In genomic region chr11:3995949-3996554, GRCh38 we compare ENCODE assay signal across 15 cellular contexts.
A peak's percentile ranks its signal among the peaks of the same experiment; 100 is the strongest.
DNase-seq lines count a peak whose midpoint lies in the region; ATAC-seq and TF ChIP-seq lines count a peak whose summit lies in the region.
"Had no signal": no experiment of that assay in that cellular context is flagged by ENCODE, and none has a peak within 500 bp of the region (broad histone marks: within the 10 kb centered on the region; RNA-seq: fewer than 3 reads in every experiment).

No MANE protein-coding gene starts in this region.

- H3K4me2 ChIP-seq in Loucy (ENCODE audit: low read depth, low read length, poor library complexity, severe bottlenecking) (peak overlapping the region; percentile 64), mammary epithelial cell (ENCODE audit: insufficient read depth, low read depth, low read length) (no peak overlapping the region)
- H3K4me2 ChIP-seq: PC-9 had no signal

- no peak for ATAC-seq in GM21619 (IDR thresholded peaks at IDR 0.05; ENCODE audit: unreplicated experiment)

- peaks cover 6% of the 10 kb centered on the region for H4K20me1 ChIP-seq in Loucy (ENCODE audit: insufficient read depth, low read length, poor library complexity, severe bottlenecking)
- no peaks in the 10 kb centered on the region for H4K20me1 ChIP-seq in mammary epithelial cell (ENCODE audit: insufficient read depth, low read length)

- BruUV-seq in mammary epithelial cell (replicated peaks; lab: Mats Ljungman, UMichigan): no TSS peak

- H3K4me3 ChIP-seq in CD8-positive, alpha-beta memory T cell (ENCODE audit: low read length): no peak overlapping the region
- H3K4me3 ChIP-seq in Loucy (ENCODE audit: low read length, poor library complexity, severe bottlenecking): peak overlapping the region; percentile 38
- H3K4me3 ChIP-seq in cardiac fibroblast (replicated peaks in 1 of 2; ENCODE audit: low read depth in 2 of 2, low read length in 2 of 2): no peak overlapping the region
- no peak overlapping the region for H3K4me3 ChIP-seq in mammary epithelial cell (replicated peaks in 1 of 3; ENCODE audit: insufficient read depth in 1 of 3, low read depth in 2 of 3, low read length in 3 of 3)
- H3K4me3 ChIP-seq: PC-9 had no signal

- no peak for TF ChIP-seq CTCF in Loucy (conservative IDR thresholded peaks at IDR 0.05; ENCODE audit: low read length)
- TF ChIP-seq CTCF in cardiac fibroblast (IDR thresholded peaks at IDR 0.05; ENCODE audit: low read depth, low read length): no peak
- TF ChIP-seq CTCF in mammary epithelial cell (conservative IDR thresholded peaks at IDR 0.05 in 1 of 2, IDR thresholded peaks at IDR 0.05 in 1 of 2; ENCODE audit: extremely low read depth in 1 of 2, insufficient read depth in 1 of 2, low read depth in 1 of 2, low read length in 2 of 2): no peak

- H3K4me1 Mint-ChIP-seq in CD8-positive, alpha-beta memory T cell: peaks cover 47 to 71% (median 69%) of the 10 kb centered on the region in 3 donors
- H3K4me1 Mint-ChIP-seq: endodermal cell had no signal

- H3K4me3 Mint-ChIP-seq in CD8-positive, alpha-beta memory T cell: no peak overlapping the region
- H3K4me3 Mint-ChIP-seq: activated T-cell treated with anti-CD3 and anti-CD28 coated beads, Interleukin-2, amount 50 U/mL, for 24 hours; endodermal cell had no signal

- H3K9me3 Mint-ChIP-seq in CD8-positive, alpha-beta memory T cell: peaks cover 6 to 11% (median 9%) of the 10 kb centered on the region in 5 donors

- CTCF ChIA-PET in CD8-positive, alpha-beta memory T cell (lab: Charles Lee): interaction anchor here (1.0 to 1.6 kb wide), 2 partner anchors 11 to 141 kb away, joined by 5 read pairs; partner anchors contain the start of gene STIM1
- CTCF ChIA-PET in mammary epithelial cell (lab: Charles Lee; ENCODE audit: low non-redundant PET): no interaction called here

- H2AFZ ChIP-seq in Loucy (ENCODE audit: low read length) (no peak overlapping the region), mammary epithelial cell (ENCODE audit: low read depth, low read length) (no peak overlapping the region)
- H2AFZ ChIP-seq: PC-9 had no signal

- no peak overlapping the region for H3K27ac ChIP-seq in CD8-positive, alpha-beta memory T cell (ENCODE audit: low read depth, low read length)
- no peak overlapping the region for H3K27ac ChIP-seq in mammary epithelial cell (ENCODE audit: insufficient read depth, low read depth, low read length)
- H3K27ac ChIP-seq: neutrophil, PC-9 had no signal

- peak overlapping the region; percentile 21 for H3K9ac ChIP-seq in Loucy (ENCODE audit: low read depth, low read length, poor library complexity, severe bottlenecking)
- no peak overlapping the region for H3K9ac ChIP-seq in mammary epithelial cell (ENCODE audit: insufficient read depth, low read length)

- no peak for DNase-seq in CD8-positive, alpha-beta memory T cell
- DNase-seq in cardiac fibroblast (ENCODE audit: low read depth in 2 of 2): peak; percentile 31 to 84
- DNase-seq in myocyte (ENCODE audit: low read depth): peak; percentile 33
- no peak for DNase-seq in DMS114 treated with DMSO at 0.1 percent for 48 hours (lab: John Stamatoyannopoulos, UW; ENCODE audit: unreplicated experiment)
- no peak for DNase-seq in OCI-M2 (lab: John Stamatoyannopoulos, UW; ENCODE audit: unreplicated experiment)
- DNase-seq in mammary epithelial cell: no peak
- DNase-seq: activated T-cell treated with anti-CD3 and anti-CD28 coated beads, Interleukin-2, amount 50 U/mL, for 24 hours; anterior cingulate cortex; Caco-2; endodermal cell; MM.1S had no signal

- no peaks in the 10 kb centered on the region for H3K27me3 ChIP-seq in CD8-positive, alpha-beta memory T cell (ENCODE audit: insufficient read depth, low read length, poor library complexity, severe bottlenecking)
- no peaks in the 10 kb centered on the region for H3K27me3 ChIP-seq in Loucy (ENCODE audit: insufficient read depth, low read length, poor library complexity, severe bottlenecking)
- no peaks in the 10 kb centered on the region for H3K27me3 ChIP-seq in mammary epithelial cell (ENCODE audit: insufficient read depth, low read length)
- H3K27me3 ChIP-seq: neutrophil had no signal

- in situ Hi-C loops in mammary epithelial cell (cut with MboI; ENCODE audit: low sequenced_read_pairs in 2 of 2): no loop called here

- WGBS in mammary epithelial cell (ENCODE audit: low coverage, missing lambda C conversion rate): 73% methylated on average over 4 of the region's 4 CpGs

- POLR2A ChIA-PET in CD8-positive, alpha-beta memory T cell (lab: Charles Lee): interaction anchor here (0.6 to 0.7 kb wide), 2 partner anchors 20 to 123 kb away, joined by 3 to 5 read pairs; no protein-coding TSS in a partner anchor

- H3K36me3 ChIP-seq in CD8-positive, alpha-beta memory T cell (ENCODE audit: insufficient read depth, low read length): no peaks in the 10 kb centered on the region
- H3K36me3 ChIP-seq in Loucy (ENCODE audit: insufficient read depth, low read length) (no peaks in the 10 kb centered on the region; the same call in 1 of the 2 replicates), mammary epithelial cell (ENCODE audit: insufficient read depth, low read length) (no peaks in the 10 kb centered on the region)
- H3K36me3 ChIP-seq: neutrophil had no signal

- no peaks in the 10 kb centered on the region for H3K9me3 ChIP-seq in CD8-positive, alpha-beta memory T cell (ENCODE audit: low read length)
- H3K9me3 ChIP-seq in Loucy (ENCODE audit: insufficient read depth, low read depth, low read length) (peaks cover 15% of the 10 kb centered on the region; the same call in 1 of the 2 replicates), mammary epithelial cell (replicated peaks; ENCODE audit: insufficient read depth, low read length) (peaks cover 11% of the 10 kb centered on the region)
- H3K9me3 ChIP-seq: neutrophil had no signal

- intact Hi-C loops in mammary epithelial cell (cut with micrococcal nuclease): no loop called here

- H3K79me2 ChIP-seq in Loucy (ENCODE audit: insufficient read depth, low read length) (peaks cover 76% of the 10 kb centered on the region), mammary epithelial cell (ENCODE audit: insufficient read depth, low read length) (peaks cover 42% of the 10 kb centered on the region)

- H3K9me2 ChIP-seq in Loucy (replicated peaks; ENCODE audit: low read depth, low read length): no peaks in the 10 kb centered on the region

- H3F3A ChIP-seq in Loucy (ENCODE audit: low read depth): no peaks in the 10 kb centered on the region

- peak overlapping the region in 5 of 8 donors; percentile 5 to 94 (median 57) for H3K27ac Mint-ChIP-seq in CD8-positive, alpha-beta memory T cell
- H3K27ac Mint-ChIP-seq: activated T-cell treated with anti-CD3 and anti-CD28 coated beads, Interleukin-2, amount 50 U/mL, for 24 hours; endodermal cell had no signal

- no peaks in the 10 kb centered on the region for H3K27me3 Mint-ChIP-seq in CD8-positive, alpha-beta memory T cell
- H3K27me3 Mint-ChIP-seq: activated T-cell treated with anti-CD3 and anti-CD28 coated beads, Interleukin-2, amount 50 U/mL, for 24 hours had no signal

- H3K36me3 Mint-ChIP-seq in CD8-positive, alpha-beta memory T cell: peaks cover 12 to 23% (median 22%) of the 10 kb centered on the region in 3 donors

- H3K4me1 ChIP-seq in CD8-positive, alpha-beta memory T cell (ENCODE audit: insufficient read depth, low read length): peaks cover 27% of the 10 kb centered on the region
- H3K4me1 ChIP-seq in Loucy (ENCODE audit: insufficient read depth, low read length, poor library complexity, severe bottlenecking) (peaks cover 20% of the 10 kb centered on the region), mammary epithelial cell (ENCODE audit: insufficient read depth, low read length) (no peaks in the 10 kb centered on the region)
- H3K4me1 ChIP-seq: Caco-2 had no signal

- dilution Hi-C loops in mammary epithelial cell (cut with HindIII; ENCODE audit: low sequenced_read_pairs): no loop called here

Comparison
In these comparisons a context has a peak if more than half of its experiments do, and no peak if none do; other contexts are left out.
1. DNase-seq: peak in cardiac fibroblast (2 of 2) and myocyte (single experiment); none in CD8-positive, alpha-beta memory T cell (0 of 5), DMS114 treated with DMSO at 0.1 percent for 48 hours (single experiment), OCI-M2 (single experiment) and mammary epithelial cell (single experiment).